Comparison of ENCODE assay signal across 18 cellular contexts in genomic region chr3:49668861-49669260, GRCh38. TPM values are rescaled to one million over a fixed set of nuclear protein-coding genes. Genes with fewer than 3 reads are reported as not detected.
DNase-seq lines count a peak whose midpoint lies in the region; ATAC-seq and TF ChIP-seq lines count a peak whose summit lies in the region.
"Had no signal": no experiment of that assay in that cellular context is flagged by ENCODE, and none has a peak within 500 bp of the region (broad histone marks: within the 10 kb centered on the region; RNA-seq: fewer than 3 reads in every experiment).

No MANE protein-coding gene starts in this region.

- CTCF ChIA-PET in mammary epithelial cell (lab: Charles Lee; ENCODE audit: low non-redundant PET) = no interaction called here
- CTCF ChIA-PET in activated CD4-positive, alpha-beta T cell treated with anti-CD3 and anti-CD28 coated beads for 36 hours (lab: Charles Lee) = interaction anchor here (1.1 to 1.7 kb wide), 2 partner anchors 25 to 129 kb away, joined by 3 to 16 read pairs; no protein-coding TSS in a partner anchor

- H3K4me1 ChIP-seq in mammary epithelial cell (ENCODE audit: insufficient read depth, low read length) (peaks cover 29% of the 10 kb centered on the region), smooth muscle cell (ENCODE audit: low read depth) (peaks cover 9% of the 10 kb centered on the region)

- peaks cover 1% of the 10 kb centered on the region for H3K36me3 Mint-ChIP-seq in activated CD4-positive, alpha-beta T cell treated with anti-CD3 and anti-CD28 coated beads for 36 hours (ENCODE audit: low read depth)
- H3K36me3 Mint-ChIP-seq: activated CD4-positive, alpha-beta memory T cell treated with anti-CD3 and anti-CD28 coated beads for 36 hours; CD4-positive, CD25-positive, alpha-beta regulatory T cell; memory B cell had no signal

- H4K20me1 ChIP-seq in mammary epithelial cell (ENCODE audit: insufficient read depth, low read length) (no peaks in the 10 kb centered on the region), smooth muscle cell (ENCODE audit: low read depth) (no peaks in the 10 kb centered on the region)

- H3K27ac Mint-ChIP-seq in activated CD4-positive, alpha-beta T cell treated with anti-CD3 and anti-CD28 coated beads for 36 hours = no peak overlapping the region
- H3K27ac Mint-ChIP-seq: activated CD4-positive, alpha-beta memory T cell treated with anti-CD3 and anti-CD28 coated beads for 36 hours; memory B cell had no signal

- POLR2A ChIA-PET in activated CD4-positive, alpha-beta T cell treated with anti-CD3 and anti-CD28 coated beads for 36 hours (lab: Charles Lee) = no interaction called here

- H3K9me3 ChIP-seq in mammary epithelial cell (replicated peaks; ENCODE audit: insufficient read depth, low read length) (no peaks in the 10 kb centered on the region), smooth muscle cell (replicated peaks; ENCODE audit: low read depth) (no peaks in the 10 kb centered on the region)
- H3K9me3 ChIP-seq: right lobe of liver had no signal

- TF ChIP-seq CTCF in mammary epithelial cell (conservative IDR thresholded peaks at IDR 0.05 in 1 of 2, IDR thresholded peaks at IDR 0.05 in 1 of 2; ENCODE audit: extremely low read depth in 1 of 2, insufficient read depth in 1 of 2, low read depth in 1 of 2, low read length in 2 of 2) = no peak
- no peak for TF ChIP-seq CTCF in smooth muscle cell (IDR thresholded peaks at IDR 0.05; ENCODE audit: borderline replicate concordance, insufficient read depth, poor library complexity, severe bottlenecking)

- no peaks in the 10 kb centered on the region for H3K36me3 ChIP-seq in mammary epithelial cell (ENCODE audit: insufficient read depth, low read length)
- H3K36me3 ChIP-seq in smooth muscle cell (ENCODE audit: low read depth) = no peaks in the 10 kb centered on the region
- H3K36me3 ChIP-seq: right lobe of liver had no signal

- intact Hi-C loops in mammary epithelial cell (cut with micrococcal nuclease) = no loop called here
- intact Hi-C loops in activated CD4-positive, alpha-beta T cell treated with anti-CD3 and anti-CD28 coated beads for 36 hours (cut with DNase I, micrococcal nuclease) = no loop called here

- DNase-seq in HT-29 (ENCODE audit: low spot score) (peak; percentile 32), mammary epithelial cell (peak; percentile 36), smooth muscle cell (lab: John Stamatoyannopoulos, UW; ENCODE audit: unreplicated experiment) (no peak), anterior cingulate cortex (lab: John Stamatoyannopoulos, UW) (no peak)
- DNase-seq in activated CD4-positive, alpha-beta T cell treated with anti-CD3 and anti-CD28 coated beads for 36 hours = no peak
- DNase-seq: activated CD4-positive, alpha-beta memory T cell treated with anti-CD3 and anti-CD28 coated beads for 36 hours; CD4-positive, CD25-positive, alpha-beta regulatory T cell; dermis blood vessel endothelial cell; GF-D8; GOT3; SHP77 treated with DMSO at 0.1 percent for 48 hours; stimulated activated naive CD4-positive, alpha-beta T cell; T-helper 9 cell had no signal

- peaks cover 6% of the 10 kb centered on the region for H3F3A ChIP-seq in smooth muscle cell (ENCODE audit: low read depth)

- 0% methylated on average over 5 of the region's 5 CpGs for WGBS in mammary epithelial cell (ENCODE audit: low coverage, missing lambda C conversion rate)
- WGBS in smooth muscle cell (ENCODE audit: low lambda C conversion rate) = 66% methylated on average over 4 of the region's 5 CpGs

- in situ Hi-C loops in mammary epithelial cell (cut with MboI; ENCODE audit: low sequenced_read_pairs in 2 of 2) = no loop called here

- H3K9me3 Mint-ChIP-seq in activated CD4-positive, alpha-beta T cell treated with anti-CD3 and anti-CD28 coated beads for 36 hours (ENCODE audit: low read depth) = no peaks in the 10 kb centered on the region
- H3K9me3 Mint-ChIP-seq: activated CD4-positive, alpha-beta memory T cell treated with anti-CD3 and anti-CD28 coated beads for 36 hours; CD4-positive, CD25-positive, alpha-beta regulatory T cell; memory B cell; neural crest cell had no signal

- H3K27me3 ChIP-seq in mammary epithelial cell (ENCODE audit: insufficient read depth, low read length) (no peaks in the 10 kb centered on the region), smooth muscle cell (ENCODE audit: low read depth) (no peaks in the 10 kb centered on the region)
- H3K27me3 ChIP-seq: right lobe of liver had no signal

- H2AFZ ChIP-seq in mammary epithelial cell (ENCODE audit: low read depth, low read length) (no peak overlapping the region), smooth muscle cell (ENCODE audit: low read depth) (no peak overlapping the region)

- ATAC-seq in activated CD4-positive, alpha-beta T cell treated with anti-CD3 and anti-CD28 coated beads for 36 hours = no peak
- no peak for ATAC-seq in HG03432 (IDR thresholded peaks at IDR 0.05; ENCODE audit: unreplicated experiment)

- H3K4me3 ChIP-seq in mammary epithelial cell (replicated peaks in 1 of 3; ENCODE audit: insufficient read depth in 1 of 3, low read depth in 2 of 3, low read length in 3 of 3) (no peak overlapping the region), smooth muscle cell (no peak overlapping the region)
- H3K4me3 ChIP-seq: right lobe of liver had no signal

- H3K4me1 Mint-ChIP-seq in activated CD4-positive, alpha-beta T cell treated with anti-CD3 and anti-CD28 coated beads for 36 hours = peaks cover 10% of the 10 kb centered on the region

- dilution Hi-C loops in mammary epithelial cell (cut with HindIII; ENCODE audit: low sequenced_read_pairs) = no loop called here

- no peak overlapping the region for H3K4me3 Mint-ChIP-seq in activated CD4-positive, alpha-beta T cell treated with anti-CD3 and anti-CD28 coated beads for 36 hours
- H3K4me3 Mint-ChIP-seq: activated CD4-positive, alpha-beta memory T cell treated with anti-CD3 and anti-CD28 coated beads for 36 hours; CD4-positive, CD25-positive, alpha-beta regulatory T cell; memory B cell had no signal

- H3K27ac ChIP-seq in mammary epithelial cell (ENCODE audit: insufficient read depth, low read depth, low read length) (no peak overlapping the region), smooth muscle cell (ENCODE audit: low read depth) (no peak overlapping the region)

- H3K9ac ChIP-seq in mammary epithelial cell (ENCODE audit: insufficient read depth, low read length) = no peak overlapping the region
- H3K9ac ChIP-seq in smooth muscle cell (ENCODE audit: low read depth) = no peak overlapping the region

- BruUV-seq in mammary epithelial cell (replicated peaks; lab: Mats Ljungman, UMichigan) = no TSS peak

- no peaks in the 10 kb centered on the region for H3K27me3 Mint-ChIP-seq in activated CD4-positive, alpha-beta T cell treated with anti-CD3 and anti-CD28 coated beads for 36 hours
- H3K27me3 Mint-ChIP-seq: activated CD4-positive, alpha-beta memory T cell treated with anti-CD3 and anti-CD28 coated beads for 36 hours had no signal

- H3K4me2 ChIP-seq in mammary epithelial cell (ENCODE audit: insufficient read depth, low read depth, low read length) (no peak overlapping the region), smooth muscle cell (peak overlapping the region; percentile 21)

- H3K79me2 ChIP-seq in mammary epithelial cell (ENCODE audit: insufficient read depth, low read length) = no peaks in the 10 kb centered on the region
- no peaks in the 10 kb centered on the region for H3K79me2 ChIP-seq in smooth muscle cell (ENCODE audit: low read depth)

RNA-seq across cellular contexts. Expression of gene APEH, which starts 5.3 kb away (rescaled TPM):
- 246 and 254 TPM in 2 replicates for total RNA-seq in HT-29 (2014; rRNA removed; shearing (Covaris generic))
- 100 to 1,000 TPM; 130 to 183 TPM for total RNA-seq in mammary epithelial cell
- polyA plus RNA-seq in mammary epithelial cell = 188 TPM
- 270 TPM for polyA minus RNA-seq in mammary epithelial cell
- total RNA-seq in smooth muscle cell = 53.1 and 69.4 TPM in 2 replicates
- 91.7 and 104 TPM in 2 replicates for polyA plus RNA-seq in smooth muscle cell
- 100 to 1,000 TPM; 110 to 137 TPM for total RNA-seq in activated CD4-positive, alpha-beta T cell treated with anti-CD3 and anti-CD28 coated beads for 36 hours

RNA-seq across cellular contexts. Expression of gene MST1, which starts 20.4 kb away (rescaled TPM):
- total RNA-seq in HT-29 (2014; rRNA removed; shearing (Covaris generic)) = 2.2 and 3.3 TPM in 2 replicates
- total RNA-seq in mammary epithelial cell = 10 to 100 TPM in 1 of 2 donors, 1 to 10 TPM in 1; 8.3 to 13.6 TPM
- polyA plus RNA-seq in mammary epithelial cell = 5.5 TPM
- not detected for polyA minus RNA-seq in mammary epithelial cell
- total RNA-seq in smooth muscle cell = 15.4 and 18.7 TPM in 2 replicates
- 22.9 and 28.5 TPM in 2 replicates for polyA plus RNA-seq in smooth muscle cell
- 1 to 10 TPM; 8.7 to 9.7 TPM for total RNA-seq in activated CD4-positive, alpha-beta T cell treated with anti-CD3 and anti-CD28 coated beads for 36 hours

RNA-seq across cellular contexts. Expression of gene RNF123, which starts 20.5 kb away (rescaled TPM):
- 22.4 and 24.3 TPM in 2 replicates for total RNA-seq in HT-29 (2014; rRNA removed; shearing (Covaris generic))
- total RNA-seq in mammary epithelial cell (10 to 100 TPM; 27.7 to 41.5 TPM), smooth muscle cell (15.8 and 17.3 TPM in 2 replicates)
- polyA plus RNA-seq in mammary epithelial cell (34.0 TPM), smooth muscle cell (23.9 and 37.8 TPM in 2 replicates)
- polyA minus RNA-seq in mammary epithelial cell = 54.0 TPM
- total RNA-seq in activated CD4-positive, alpha-beta T cell treated with anti-CD3 and anti-CD28 coated beads for 36 hours = 10 to 100 TPM; 25.2 to 32.7 TPM

RNA-seq across cellular contexts. Expression of gene AMIGO3, which starts 50.6 kb away (rescaled TPM):
- 2.0 and 2.7 TPM in 2 replicates for total RNA-seq in HT-29 (2014; rRNA removed; shearing (Covaris generic))
- total RNA-seq in mammary epithelial cell (under 1 TPM in 1 of 2 donors, not detected in 1; 0.50 TPM), smooth muscle cell (2.8 and 2.9 TPM in 2 replicates)
- polyA plus RNA-seq in mammary epithelial cell (not detected), smooth muscle cell (2.2 and 2.4 TPM in 2 replicates)
- polyA minus RNA-seq in mammary epithelial cell = 2.1 TPM
- total RNA-seq in activated CD4-positive, alpha-beta T cell treated with anti-CD3 and anti-CD28 coated beads for 36 hours = under 1 TPM in 1 of 2 experiments, not detected in 1; 0.07 TPM
- total RNA-seq: activated CD4-positive, alpha-beta memory T cell treated with anti-CD3 and anti-CD28 coated beads for 36 hours; CD4-positive, CD25-positive, alpha-beta regulatory T cell had no signal
- polyA plus RNA-seq: fibroblast of lung had no signal

RNA-seq across cellular contexts. Expression of gene GMPPB, which starts 54.9 kb away (rescaled TPM):
- total RNA-seq in HT-29 (2014; rRNA removed; shearing (Covaris generic)) = 40.0 and 45.1 TPM in 2 replicates
- total RNA-seq in mammary epithelial cell = 10 to 100 TPM; 19.2 to 38.4 TPM
- polyA plus RNA-seq in mammary epithelial cell = 40.7 TPM
- polyA minus RNA-seq in mammary epithelial cell = 48.7 TPM
- 21.1 and 21.3 TPM in 2 replicates for total RNA-seq in smooth muscle cell
- 68.3 and 74.8 TPM in 2 replicates for polyA plus RNA-seq in smooth muscle cell
- 10 to 100 TPM; 21.0 to 32.1 TPM for total RNA-seq in activated CD4-positive, alpha-beta T cell treated with anti-CD3 and anti-CD28 coated beads for 36 hours

Comparison
In these comparisons a context has a peak if more than half of its experiments do, and no peak if none do; other contexts are left out.
1. DNase-seq: peak in HT-29 (single experiment) and mammary epithelial cell (single experiment); none in smooth muscle cell (single experiment), activated CD4-positive, alpha-beta T cell treated with anti-CD3 and anti-CD28 coated beads for 36 hours (single experiment) and anterior cingulate cortex (0 of 58).